In genomic region chr1:224356685-224357625, GRCh38 we compare ENCODE assay signal across 1 cellular context.
TF ChIP-seq lines count a peak whose summit lies in the region.

TSS of gene CNIH4 (plus strand) at chr1:224356879. CDS start at chr1:224356925, 46 bp downstream.

TF ChIP-seq in K562, 482 proteins besides CTCF, POLR2A, EP300 and RAD21 (continued from another document and continues in another):
- TF ChIP-seq CREB3L1 (IDR thresholded peaks at IDR 0.05; ENCODE audit: borderline replicate concordance, low read depth) (peak; percentile 85; the same call in 1 of the 2 replicates), RREB1 (CRISPR knock-in tag; IDR thresholded peaks at IDR 0.05) (peak; percentile 52), GATA2 (CRISPR knock-in tag; IDR thresholded peaks at IDR 0.05) (no peak), KAT2B (IDR thresholded peaks at IDR 0.05; ENCODE audit: low read depth, low read length) (no peak), SP2 (IDR thresholded peaks at IDR 0.05; ENCODE audit: extremely low read depth, low read depth, low read length, poor library complexity, severe bottlenecking) (no peak), KLF10 (CRISPR knock-in tag; IDR thresholded peaks at IDR 0.05) (no peak), ILK (tag; IDR thresholded peaks at IDR 0.05; ENCODE audit: borderline replicate concordance, low read depth) (no peak), PCBP2 (IDR thresholded peaks at IDR 0.05; ENCODE audit: low read depth, low read length, poor library complexity, severe bottlenecking) (no peak), ZKSCAN8 (CRISPR knock-in tag; IDR thresholded peaks at IDR 0.05) (no peak), ZNF589 (CRISPR knock-in tag; IDR thresholded peaks at IDR 0.05; ENCODE audit: low read depth) (no peak), DEAF1 (CRISPR knock-in tag; IDR thresholded peaks at IDR 0.05) (no peak), ZNF609 (CRISPR knock-in tag; IDR thresholded peaks at IDR 0.05; ENCODE audit: borderline replicate concordance) (0 out of 2 replicates have a peak, but pooled peaks have one; percentile 70), BRCA1 (IDR thresholded peaks at IDR 0.05) (no peak), BRCA1 (CRISPR knock-in tag; IDR thresholded peaks at IDR 0.05) (no peak), HNRNPL (IDR thresholded peaks at IDR 0.05; ENCODE audit: low read depth, low read length) (peak; percentile 67; the same call in 1 of the 2 replicates), ZNF592 (IDR thresholded peaks at IDR 0.05) (0 out of 2 replicates have a peak, but pooled peaks have one; percentile 42), MED1 (CRISPR knock-in tag; IDR thresholded peaks at IDR 0.05; ENCODE audit: borderline replicate concordance) (peak; percentile 39; the same call in 1 of the 2 replicates), GMEB1 (CRISPR knock-in tag; IDR thresholded peaks at IDR 0.05) (peak; percentile 71), NCOA1 (IDR thresholded peaks at IDR 0.05; ENCODE audit: low read depth) (no peak), ZNF280A (IDR thresholded peaks at IDR 0.05; ENCODE audit: low read depth, partially characterized antibody) (no peak), ZNF644 (tag; IDR thresholded peaks at IDR 0.05; ENCODE audit: low read depth) (peak; percentile 70), ZNF518B (CRISPR knock-in tag; IDR thresholded peaks at IDR 0.05) (no peak)
